In the genomic region with DNA sequence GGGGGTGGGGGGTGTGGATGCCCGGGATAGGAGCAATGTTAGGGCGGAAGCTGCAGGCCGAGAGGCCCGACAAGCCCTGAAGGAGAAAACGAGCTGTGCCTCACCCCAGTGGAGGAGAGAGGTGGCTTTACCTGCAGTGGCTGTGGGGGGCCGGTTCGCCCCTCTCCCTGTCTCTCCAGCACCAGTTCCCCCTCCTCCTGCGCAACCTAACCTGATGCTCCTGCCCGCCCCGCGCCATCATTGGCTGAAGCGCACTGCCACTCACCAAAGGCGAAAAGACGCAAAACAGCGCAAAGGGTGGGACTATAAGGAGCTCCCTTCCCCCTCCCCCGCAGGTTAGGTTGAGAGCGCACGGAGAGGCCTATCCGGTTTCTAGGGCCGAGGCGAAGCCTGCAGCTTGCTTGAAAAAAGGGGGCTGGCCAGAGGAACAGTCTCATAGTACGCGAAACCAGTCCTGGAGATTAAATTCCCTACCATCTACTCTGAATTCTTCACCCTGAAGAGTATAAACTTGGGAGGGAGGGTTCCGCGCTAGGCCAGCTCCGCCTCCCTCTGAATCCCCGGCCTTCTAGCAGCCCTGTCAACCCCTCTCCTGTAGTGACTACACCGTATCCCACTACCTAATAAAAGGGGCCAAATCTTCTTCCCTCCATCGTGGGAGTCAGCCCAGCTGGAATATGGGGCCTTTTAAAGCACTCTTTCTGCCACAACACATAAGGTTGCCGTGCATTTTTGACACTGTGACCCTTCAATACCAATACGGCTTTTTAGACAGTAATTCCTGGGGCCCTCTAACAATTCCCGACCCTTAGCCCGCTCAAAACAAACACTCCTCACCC, we compare ENCODE assay signal across 8 cellular contexts. TPM values are rescaled to one million over a fixed set of nuclear protein-coding genes. Genes with fewer than 3 reads are reported as not detected.
DNase-seq lines count a peak whose midpoint lies in the region; ATAC-seq and TF ChIP-seq lines count a peak whose summit lies in the region.

No MANE protein-coding gene starts in this region.

- no peak for TF ChIP-seq CTCF in lower leg skin (IDR thresholded peaks at IDR 0.05)

- H3K9ac ChIP-seq in duodenal mucosa (ENCODE audit: low read depth in 1 of 2, low read length in 2 of 2), result peak overlapping the region; percentile 80 to 85

- peak; percentile 97 for ATAC-seq in GM19455 (IDR thresholded peaks at IDR 0.05; ENCODE audit: unreplicated experiment)

- H3K27ac ChIP-seq in CD4-positive, alpha-beta memory T cell (ENCODE audit: low read depth, low read length), result peak overlapping the region; percentile 85
- peak overlapping the region; percentile 77 for H3K27ac ChIP-seq in duodenal mucosa (ENCODE audit: low read depth, low read length)

- H3K27me3 Mint-ChIP-seq in CD4-positive, alpha-beta memory T cell, result no peaks in the 10 kb centered on the region
- H3K27me3 Mint-ChIP-seq in activated CD4-positive, alpha-beta memory T cell treated with anti-CD3 and anti-CD28 coated beads, Interleukin-2, amount 10 ng/mL, durations not matched to agents 7 days and 5 days, result no peaks in the 10 kb centered on the region

- H3K4me3 Mint-ChIP-seq in CD4-positive, alpha-beta memory T cell, result peak overlapping the region; percentile 94 to 99 (median 96)
- peak overlapping the region; percentile 86 for H3K4me3 Mint-ChIP-seq in activated CD4-positive, alpha-beta memory T cell treated with anti-CD3 and anti-CD28 coated beads, Interleukin-2, amount 10 ng/mL, durations not matched to agents 7 days and 5 days

- no peak for TF ChIP-seq POLR2A in lower leg skin (IDR thresholded peaks at IDR 0.05)

- CTCF ChIA-PET in CD4-positive, alpha-beta memory T cell (lab: Charles Lee; ENCODE audit: partially characterized antibody), result interaction anchor here (0.9 to 6.0 kb wide), 8 partner anchors 13 to 333 kb away, joined by 3 to 82 read pairs (median 4); partner anchors contain the start of genes CHD8, METTL3, RAB2B and TOX4
- CTCF ChIA-PET in activated CD4-positive, alpha-beta memory T cell treated with anti-CD3 and anti-CD28 coated beads, Interleukin-2, amount 10 ng/mL, durations not matched to agents 7 days and 5 days (lab: Charles Lee), result interaction anchor here (0.8 to 2.0 kb wide), 7 partner anchors 9 to 61 kb away, joined by 3 to 38 read pairs (median 4); partner anchors contain the start of genes CHD8 and TOX4

- intact Hi-C loops in CD4-positive, alpha-beta memory T cell (cut with micrococcal nuclease), result loop anchor here (1.0 to 2.0 kb wide), 6 partner anchors 19 to 168 kb away; partner anchors contain the start of genes CHD8, HNRNPC, METTL3 and SUPT16H
- intact Hi-C loops in lower leg skin (cut with DNase I; ENCODE audit: low total_unique reads), result no loop called here

- H3K27ac Mint-ChIP-seq in CD4-positive, alpha-beta memory T cell, result peak overlapping the region; percentile 93 to 99 (median 96)
- peak overlapping the region; percentile 76 for H3K27ac Mint-ChIP-seq in activated CD4-positive, alpha-beta memory T cell treated with anti-CD3 and anti-CD28 coated beads, Interleukin-2, amount 10 ng/mL, durations not matched to agents 7 days and 5 days

- H3K9me3 ChIP-seq in CD4-positive, alpha-beta memory T cell (ENCODE audit: control insufficient read depth in 1 of 2, low read length in 2 of 2), result no peaks in the 10 kb centered on the region
- no peaks in the 10 kb centered on the region for H3K9me3 ChIP-seq in duodenal mucosa (ENCODE audit: control insufficient read depth in 1 of 2, low read length in 2 of 2)

- POLR2A ChIA-PET in CD4-positive, alpha-beta memory T cell (lab: Charles Lee; ENCODE audit: partially characterized antibody), result interaction anchor here (0.6 to 3.3 kb wide), 25 partner anchors 9 to 1570 kb away, joined by 3 to 171 read pairs (median 4); partner anchors contain the start of genes CHD8, METTL3, PRMT5 and RAB2B
- POLR2A ChIA-PET in activated CD4-positive, alpha-beta memory T cell treated with anti-CD3 and anti-CD28 coated beads, Interleukin-2, amount 10 ng/mL, durations not matched to agents 7 days and 5 days (lab: Charles Lee), result interaction anchor here (0.7 to 5.0 kb wide), 17 partner anchors 9 to 207 kb away, joined by 3 to 103 read pairs (median 5); partner anchors contain the start of genes CHD8, METTL3, RAB2B and SUPT16H

- peak overlapping the region; percentile 64 to 95 for H3K4me3 ChIP-seq in CD4-positive, alpha-beta memory T cell (ENCODE audit: low read length in 2 of 2)
- H3K4me3 ChIP-seq in duodenal mucosa (ENCODE audit: low read depth in 1 of 2, low read length in 2 of 2), result peak overlapping the region; percentile 91 to 96
- peak overlapping the region; percentile 61 for H3K4me3 ChIP-seq in lower leg skin (ENCODE audit: low read depth, poor library complexity, severe bottlenecking)

- H3K9me3 Mint-ChIP-seq in CD4-positive, alpha-beta memory T cell, result no peaks in the 10 kb centered on the region
- H3K9me3 Mint-ChIP-seq in activated CD4-positive, alpha-beta memory T cell treated with anti-CD3 and anti-CD28 coated beads, Interleukin-2, amount 10 ng/mL, durations not matched to agents 7 days and 5 days, result no peaks in the 10 kb centered on the region

- peaks cover 0 to 16% of the 10 kb centered on the region in 2 donors for H3K36me3 Mint-ChIP-seq in CD4-positive, alpha-beta memory T cell
- H3K36me3 Mint-ChIP-seq in activated CD4-positive, alpha-beta memory T cell treated with anti-CD3 and anti-CD28 coated beads, Interleukin-2, amount 10 ng/mL, durations not matched to agents 7 days and 5 days (ENCODE audit: low read depth), result peaks cover 31% of the 10 kb centered on the region

- H3K27me3 ChIP-seq in CD4-positive, alpha-beta memory T cell (ENCODE audit: insufficient read depth, low read length), result no peaks in the 10 kb centered on the region
- H3K27me3 ChIP-seq in duodenal mucosa (ENCODE audit: control insufficient read depth in 1 of 2, insufficient read depth in 2 of 2, low read length in 2 of 2), result no peaks in the 10 kb centered on the region

- no peaks in the 10 kb centered on the region for H3K36me3 ChIP-seq in CD4-positive, alpha-beta memory T cell (ENCODE audit: insufficient read depth, low read length)
- no peaks in the 10 kb centered on the region for H3K36me3 ChIP-seq in duodenal mucosa (ENCODE audit: control insufficient read depth in 1 of 2, insufficient read depth in 2 of 2, low read length in 2 of 2)

- peaks cover 38% of the 10 kb centered on the region for H3K4me1 ChIP-seq in CD4-positive, alpha-beta memory T cell (ENCODE audit: insufficient read depth, low read length)
- peaks cover 10 to 15% of the 10 kb centered on the region in 2 donors for H3K4me1 ChIP-seq in duodenal mucosa (ENCODE audit: control insufficient read depth in 1 of 2, insufficient read depth in 2 of 2, low read length in 2 of 2)

- peak; percentile 98 to 99 (median 98) for DNase-seq in CD4-positive, alpha-beta memory T cell
- peak; percentile 98 for DNase-seq in HK-2 (ENCODE audit: unreplicated experiment)
- peak; percentile 84 for DNase-seq in NCI-H82 treated with DMSO at 0.1 percent for 48 hours (lab: John Stamatoyannopoulos, UW; ENCODE audit: unreplicated experiment)
- DNase-seq in activated CD4-positive, alpha-beta memory T cell treated with anti-CD3 and anti-CD28 coated beads, Interleukin-2, amount 10 ng/mL, durations not matched to agents 7 days and 5 days, result peak; percentile 99
- DNase-seq in lower leg skin (ENCODE audit: low spot score in 2 of 2), result peak; percentile 99
- DNase-seq in stimulated activated CD4-positive, alpha-beta T cell treated with anti-CD3 and anti-CD28 coated beads, Interleukin-4, amount 100 ng/mL, for 4 hours, result peak; percentile 97 to 99

- H3K4me1 Mint-ChIP-seq in CD4-positive, alpha-beta memory T cell, result peaks cover 49 to 74% (median 62%) of the 10 kb centered on the region in 4 donors
- peaks cover 50% of the 10 kb centered on the region for H3K4me1 Mint-ChIP-seq in activated CD4-positive, alpha-beta memory T cell treated with anti-CD3 and anti-CD28 coated beads, Interleukin-2, amount 10 ng/mL, durations not matched to agents 7 days and 5 days

- 5% methylated on average over 27 to 33 of the region's 33 CpGs for WGBS in lower leg skin, 2 donors

RNA-seq across cellular contexts. Expression of gene CHD8, which starts 18.6 kb away (rescaled TPM):
- total RNA-seq in CD4-positive, alpha-beta memory T cell, result 100 to 1,000 TPM; 131 to 132 TPM
- 10 to 100 TPM in 1 of 2 donors, 1 to 10 TPM in 1; 10.0 to 38.4 TPM for polyA plus RNA-seq in CD4-positive, alpha-beta memory T cell
- total RNA-seq in activated CD4-positive, alpha-beta memory T cell treated with anti-CD3 and anti-CD28 coated beads, Interleukin-2, amount 10 ng/mL, durations not matched to agents 7 days and 5 days, result 100 to 1,000 TPM; 108 to 112 TPM
- 10 to 100 TPM; 78.4 to 98.6 (median 97.0) TPM for total RNA-seq in lower leg skin

RNA-seq across cellular contexts. Expression of gene RAB2B, which starts 39.5 kb away (rescaled TPM):
- 10 to 100 TPM; 29.3 to 30.4 TPM for total RNA-seq in CD4-positive, alpha-beta memory T cell
- polyA plus RNA-seq in CD4-positive, alpha-beta memory T cell, result 10 to 100 TPM in 1 of 2 donors, 1 to 10 TPM in 1; 8.3 to 14.9 TPM
- 10 to 100 TPM; 27.6 to 29.0 TPM for total RNA-seq in activated CD4-positive, alpha-beta memory T cell treated with anti-CD3 and anti-CD28 coated beads, Interleukin-2, amount 10 ng/mL, durations not matched to agents 7 days and 5 days
- total RNA-seq in lower leg skin, result 10 to 100 TPM; 11.3 to 19.9 (median 15.4) TPM

RNA-seq across cellular contexts. Expression of gene TOX4, which starts 39.7 kb away (rescaled TPM):
- total RNA-seq in CD4-positive, alpha-beta memory T cell, result 10 to 100 TPM; 83.6 to 86.0 TPM
- polyA plus RNA-seq in CD4-positive, alpha-beta memory T cell, result 10 to 100 TPM; 81.8 to 86.2 TPM
- total RNA-seq in activated CD4-positive, alpha-beta memory T cell treated with anti-CD3 and anti-CD28 coated beads, Interleukin-2, amount 10 ng/mL, durations not matched to agents 7 days and 5 days, result 10 to 100 TPM; 82.1 to 85.6 TPM
- 10 to 100 TPM; 69.8 to 94.9 (median 75.7) TPM for total RNA-seq in lower leg skin

RNA-seq across cellular contexts. Expression of gene SUPT16H, which starts 53.5 kb away (rescaled TPM):
- 10 to 100 TPM; 84.5 to 87.2 TPM for total RNA-seq in CD4-positive, alpha-beta memory T cell
- polyA plus RNA-seq in CD4-positive, alpha-beta memory T cell, result 10 to 100 TPM; 60.6 to 84.5 TPM
- 100 to 1,000 TPM; 114 TPM for total RNA-seq in activated CD4-positive, alpha-beta memory T cell treated with anti-CD3 and anti-CD28 coated beads, Interleukin-2, amount 10 ng/mL, durations not matched to agents 7 days and 5 days
- 10 to 100 TPM; 35.7 to 50.3 (median 45.8) TPM for total RNA-seq in lower leg skin

Comparison
In these comparisons a context has a peak if more than half of its experiments do, and no peak if none do; other contexts are left out.
1. Peak in every context shown above with its lines: DNase-seq, ATAC-seq, H3K4me3 ChIP-seq and H3K27ac ChIP-seq.